14 cellular contexts compared by ENCODE assay signal in genomic region chr5:33270671-33271070, GRCh38.
A peak's percentile ranks its signal among the peaks of the same experiment; 100 is the strongest.
DNase-seq lines count a peak whose midpoint lies in the region; ATAC-seq, FAIRE-seq and TF ChIP-seq lines count a peak whose summit lies in the region.
"Had no signal": no experiment of that assay in that cellular context is flagged by ENCODE, and none has a peak within 500 bp of the region (broad histone marks: within the 10 kb centered on the region; RNA-seq: fewer than 3 reads in every experiment).

No MANE protein-coding gene starts in this region.

- H3K27me3 ChIP-seq in breast epithelium (no peaks in the 10 kb centered on the region), mammary epithelial cell (ENCODE audit: insufficient read depth, low read length) (no peaks in the 10 kb centered on the region), keratinocyte (ENCODE audit: control insufficient read depth, extremely low read depth, insufficient read depth, low read length) (no peaks in the 10 kb centered on the region), hepatocyte (no peaks in the 10 kb centered on the region)
- H3K27me3 ChIP-seq: BLaER1 had no signal

- no peak overlapping the region for H3K9ac ChIP-seq in mammary epithelial cell (ENCODE audit: insufficient read depth, low read length)
- no peak overlapping the region for H3K9ac ChIP-seq in keratinocyte (ENCODE audit: control insufficient read depth, extremely low read depth, insufficient read depth, low read length)
- H3K9ac ChIP-seq: BLaER1 had no signal

- H3K4me1 ChIP-seq in breast epithelium (no peaks in the 10 kb centered on the region), mammary epithelial cell (ENCODE audit: insufficient read depth, low read length) (peaks cover 25% of the 10 kb centered on the region), keratinocyte (ENCODE audit: control insufficient read depth, extremely low read depth, insufficient read depth, low read length) (peaks cover 24% of the 10 kb centered on the region), hepatocyte (ENCODE audit: insufficient read depth) (no peaks in the 10 kb centered on the region)
- H3K4me1 ChIP-seq: BLaER1, Caco-2 had no signal

- no peaks in the 10 kb centered on the region for H3K9me3 ChIP-seq in breast epithelium
- H3K9me3 ChIP-seq in mammary epithelial cell (replicated peaks; ENCODE audit: insufficient read depth, low read length) = no peaks in the 10 kb centered on the region
- H3K9me3 ChIP-seq in keratinocyte (ENCODE audit: control insufficient read depth, low read depth, low read length) = no peaks in the 10 kb centered on the region
- no peaks in the 10 kb centered on the region for H3K9me3 ChIP-seq in hepatocyte (ENCODE audit: low read depth)
- H3K9me3 ChIP-seq: BLaER1, Caco-2 had no signal

- H3K4me3 ChIP-seq in breast epithelium (no peak overlapping the region), mammary epithelial cell (replicated peaks in 1 of 3; ENCODE audit: insufficient read depth in 1 of 3, low read depth in 2 of 3, low read length in 3 of 3) (no peak overlapping the region), keratinocyte (ENCODE audit: control insufficient read depth in 2 of 3, extremely low read depth in 1 of 3, insufficient read depth in 2 of 3, low read depth in 1 of 3, low read length in 3 of 3) (peak overlapping the region in 2 of 3 experiments; percentile 27 to 35), hepatocyte (no peak overlapping the region), lower leg skin (ENCODE audit: low read depth, poor library complexity, severe bottlenecking) (no peak overlapping the region)
- H3K4me3 ChIP-seq: BLaER1 had no signal

- in situ Hi-C loops in mammary epithelial cell (cut with MboI; ENCODE audit: low sequenced_read_pairs in 2 of 2) = no loop called here

- 0% methylated on average over 1 of the region's 1 CpG for WGBS in mammary epithelial cell (ENCODE audit: low coverage, missing lambda C conversion rate)
- 50% methylated on average over 1 of the region's 1 CpG for WGBS in hepatocyte (ENCODE audit: low lambda C conversion rate, missing lambda C conversion rate)
- WGBS in lower leg skin, 2 donors = 20 to 21% methylated on average over 1 of the region's 1 CpG

- H3K79me2 ChIP-seq in mammary epithelial cell (ENCODE audit: insufficient read depth, low read length) = no peaks in the 10 kb centered on the region
- H3K79me2 ChIP-seq in keratinocyte (ENCODE audit: control insufficient read depth, insufficient read depth, low read length) = no peaks in the 10 kb centered on the region
- H3K79me2 ChIP-seq in hepatocyte = no peaks in the 10 kb centered on the region

- no peaks in the 10 kb centered on the region for H3K9me1 ChIP-seq in keratinocyte (ENCODE audit: control insufficient read depth, extremely low read depth, insufficient read depth, low read length)

- no peaks in the 10 kb centered on the region for H3K9me2 ChIP-seq in hepatocyte (replicated peaks; ENCODE audit: insufficient read depth)

- intact Hi-C loops in MCF 10A (cut with micrococcal nuclease) = no loop called here
- intact Hi-C loops in breast epithelium (cut with DNase I; ENCODE audit: low total_unique reads) = no loop called here
- intact Hi-C loops in mammary epithelial cell (cut with micrococcal nuclease) = loop anchor here (5.0 kb wide), 1 partner anchor 42 kb away; no protein-coding TSS in a partner anchor
- intact Hi-C loops in lower leg skin (cut with DNase I; ENCODE audit: low total_unique reads) = no loop called here

- peaks cover 17% of the 10 kb centered on the region for H3K4me1 Mint-ChIP-seq in MCF 10A (ENCODE audit: insufficient read depth, unreplicated experiment)
- H3K4me1 Mint-ChIP-seq: CD8-positive, alpha-beta memory T cell had no signal

- H4K20me1 ChIP-seq in mammary epithelial cell (ENCODE audit: insufficient read depth, low read length) (no peaks in the 10 kb centered on the region), keratinocyte (ENCODE audit: control insufficient read depth, extremely low read depth, insufficient read depth, low read length) (no peaks in the 10 kb centered on the region), hepatocyte (ENCODE audit: insufficient read depth, poor library complexity, severe bottlenecking) (no peaks in the 10 kb centered on the region)
- H4K20me1 ChIP-seq: BLaER1 had no signal

- no peak overlapping the region for H3K4me3 Mint-ChIP-seq in MCF 10A (ENCODE audit: unreplicated experiment)
- H3K4me3 Mint-ChIP-seq: CD8-positive, alpha-beta memory T cell had no signal

- no peak for ATAC-seq in HG03025 (IDR thresholded peaks at IDR 0.05; ENCODE audit: low FRiP score, unreplicated experiment)
- ATAC-seq: HCT116 had no signal

- peaks cover 7% of the 10 kb centered on the region for H3K9me3 Mint-ChIP-seq in MCF 10A (ENCODE audit: unreplicated experiment)

- POLR2A ChIA-PET in MCF 10A (lab: Yijun Ruan, JAX) = interaction anchor here (1.0 to 4.1 kb wide), 6 partner anchors 29 to 171 kb away, joined by 3 to 25 read pairs (median 6); no protein-coding TSS in a partner anchor

- H3K36me3 ChIP-seq in breast epithelium (no peaks in the 10 kb centered on the region), mammary epithelial cell (ENCODE audit: insufficient read depth, low read length) (no peaks in the 10 kb centered on the region), keratinocyte (ENCODE audit: control insufficient read depth in 2 of 2, extremely low read depth in 1 of 2, insufficient read depth in 2 of 2, low read length in 2 of 2) (no peaks in the 10 kb centered on the region), hepatocyte (replicated peaks; ENCODE audit: insufficient read depth, low read depth) (no peaks in the 10 kb centered on the region)
- H3K36me3 ChIP-seq: BLaER1 had no signal

- peak; percentile 75 for FAIRE-seq in keratinocyte (lab: Jason Lieb, UNC)

- no peaks in the 10 kb centered on the region for H3K36me3 Mint-ChIP-seq in MCF 10A (ENCODE audit: insufficient read depth, unreplicated experiment)
- H3K36me3 Mint-ChIP-seq: CD8-positive, alpha-beta memory T cell had no signal

- CTCF ChIA-PET in MCF 10A (lab: Yijun Ruan, JAX) (interaction anchor here (0.6 to 3.0 kb wide), 5 partner anchors 13 to 88 kb away, joined by 3 to 17 read pairs (median 5); no protein-coding TSS in a partner anchor), mammary epithelial cell (lab: Charles Lee; ENCODE audit: low non-redundant PET) (no interaction called here)

- H3K27me3 Mint-ChIP-seq in MCF 10A (ENCODE audit: insufficient read depth, unreplicated experiment) = no peaks in the 10 kb centered on the region
- H3K27me3 Mint-ChIP-seq: CD8-positive, alpha-beta memory T cell had no signal

- H3K27ac ChIP-seq in breast epithelium = no peak overlapping the region
- H3K27ac ChIP-seq in mammary epithelial cell (ENCODE audit: insufficient read depth, low read depth, low read length) = peak overlapping the region; percentile 80
- H3K27ac ChIP-seq in keratinocyte (ENCODE audit: control insufficient read depth, insufficient read depth, low read length) = peak overlapping the region; percentile 47
- H3K27ac ChIP-seq in hepatocyte = no peak overlapping the region
- H3K27ac ChIP-seq: BLaER1 had no signal

- TF ChIP-seq POLR2A in breast epithelium (IDR thresholded peaks at IDR 0.05) (no peak), lower leg skin (IDR thresholded peaks at IDR 0.05) (no peak)

- H3K4me2 ChIP-seq in mammary epithelial cell (ENCODE audit: insufficient read depth, low read depth, low read length) (peak overlapping the region; percentile 76), keratinocyte (ENCODE audit: control insufficient read depth, extremely low read depth, insufficient read depth, low read depth, low read length) (peak overlapping the region; percentile 86), hepatocyte (no peak overlapping the region)
- H3K4me2 ChIP-seq: BLaER1 had no signal

- no TSS peak for BruUV-seq in MCF 10A (replicated peaks; lab: Mats Ljungman, UMichigan)
- no TSS peak for BruUV-seq in mammary epithelial cell (replicated peaks; lab: Mats Ljungman, UMichigan)

- H3K27ac Mint-ChIP-seq in MCF 10A (ENCODE audit: low read depth, unreplicated experiment) = peak overlapping the region; percentile 82
- H3K27ac Mint-ChIP-seq: CD8-positive, alpha-beta memory T cell had no signal

- TF ChIP-seq CTCF in MCF 10A (IDR thresholded peaks at IDR 0.05; ENCODE audit: unreplicated experiment) (no peak), breast epithelium (IDR thresholded peaks at IDR 0.05) (no peak), mammary epithelial cell (conservative IDR thresholded peaks at IDR 0.05 in 1 of 2, IDR thresholded peaks at IDR 0.05 in 1 of 2; ENCODE audit: extremely low read depth in 1 of 2, insufficient read depth in 1 of 2, low read depth in 1 of 2, low read length in 2 of 2) (no peak), keratinocyte (optimal IDR thresholded peaks at IDR 0.05 in 1 of 3, IDR thresholded peaks at IDR 0.05 in 1 of 3, conservative IDR thresholded peaks at IDR 0.05 in 1 of 3; ENCODE audit: extremely low read depth in 1 of 3, insufficient read depth in 2 of 3, low read length in 3 of 3) (no peak), hepatocyte (IDR thresholded peaks at IDR 0.05; ENCODE audit: poor library complexity) (no peak), lower leg skin (IDR thresholded peaks at IDR 0.05) (no peak)

- DNase-seq in MCF 10A (ENCODE audit: unreplicated experiment) = peak; percentile 36
- DNase-seq in breast epithelium (ENCODE audit: low spot score in 2 of 2) = no peak
- DNase-seq in mammary epithelial cell = peak; percentile 54
- peak; percentile 17 for DNase-seq in keratinocyte (ENCODE audit: low read depth, low spot score)
- DNase-seq in hepatocyte (ENCODE audit: low spot score) = no peak
- DNase-seq in lower leg skin (ENCODE audit: low spot score in 2 of 2) = no peak
- DNase-seq: 8988T; AML-193; Caco-2; CD8-positive, alpha-beta memory T cell; GF-D8 had no signal

- H2AFZ ChIP-seq in mammary epithelial cell (ENCODE audit: low read depth, low read length) = peak overlapping the region; percentile 87
- H2AFZ ChIP-seq in keratinocyte (ENCODE audit: control insufficient read depth, low read length) = peak overlapping the region; percentile 91
- H2AFZ ChIP-seq in hepatocyte = no peak overlapping the region

- dilution Hi-C loops in mammary epithelial cell (cut with HindIII; ENCODE audit: low sequenced_read_pairs) (no loop called here), keratinocyte (cut with MboI; ENCODE audit: extremely low pct_ligation_motif_present, low sequenced_read_pairs) (no loop called here)

Comparison
In these comparisons a context has a peak if more than half of its experiments do, and no peak if none do; other contexts are left out.
1. DNase-seq: peak in MCF 10A (single experiment), mammary epithelial cell (single experiment) and keratinocyte (single experiment); none in breast epithelium (0 of 2), hepatocyte (single experiment) and lower leg skin (0 of 2).
2. H3K27ac ChIP-seq: peak in mammary epithelial cell (single experiment) and keratinocyte (single experiment); none in breast epithelium (0 of 2) and hepatocyte (single experiment).
3. H3K4me3 ChIP-seq: peak in keratinocyte (2 of 3); none in breast epithelium (0 of 3), mammary epithelial cell (0 of 3), hepatocyte (single experiment) and lower leg skin (single experiment).